ENCODE assay signal across 8 cellular contexts in genomic region chr6:8743146-8743745, GRCh38.
DNase-seq lines count a peak whose midpoint lies in the region; ATAC-seq lines count a peak whose summit lies in the region.

No MANE protein-coding gene starts in this region.

- H3K27me3 Mint-ChIP-seq in T-cell = no peaks in the 10 kb centered on the region
- no peaks in the 10 kb centered on the region for H3K27me3 Mint-ChIP-seq in stimulated activated naive B cell treated with anti-CD40 and anti-IgM and Interleukin-4, amounts not matched to agents 10 μg/mL and 1 μg/mL and 100 μg/mL, for 72 hours

- H3K4me3 Mint-ChIP-seq in T-cell = peak overlapping the region; percentile 44 to 60 (median 58)
- H3K4me3 Mint-ChIP-seq in stimulated activated naive B cell treated with anti-CD40 and anti-IgM and Interleukin-4, amounts not matched to agents 10 μg/mL and 1 μg/mL and 100 μg/mL, for 72 hours = peak overlapping the region; percentile 84 to 86

- H3K4me1 Mint-ChIP-seq in T-cell = peaks cover 8 to 10% (median 10%) of the 10 kb centered on the region in 3 donors
- H3K4me1 Mint-ChIP-seq in stimulated activated naive B cell treated with anti-CD40 and anti-IgM and Interleukin-4, amounts not matched to agents 10 μg/mL and 1 μg/mL and 100 μg/mL, for 72 hours = peaks cover 6 to 11% of the 10 kb centered on the region in 2 donors

- ATAC-seq in GM18873 (IDR thresholded peaks at IDR 0.05; ENCODE audit: low FRiP score, unreplicated experiment) (peak; percentile 94), HG03280 (IDR thresholded peaks at IDR 0.05; ENCODE audit: unreplicated experiment) (peak; percentile 83), T-cell (replicated peaks in 1 of 4) (no peak)
- peak; percentile 86 to 88 for ATAC-seq in stimulated activated naive B cell treated with anti-CD40 and anti-IgM and Interleukin-4, amounts not matched to agents 10 μg/mL and 1 μg/mL and 100 μg/mL, for 72 hours (replicated peaks)

- DNase-seq in T-cell (no peak), Ammon's horn (ENCODE audit: low spot score) (no peak), SK-N-DZ (ENCODE audit: low spot score) (no peak), dedifferentiated amniotic fluid mesenchymal stem cell (ENCODE audit: extremely low spot score) (no peak)
- no peak for DNase-seq in stimulated activated naive B cell treated with anti-CD40 and anti-IgM and Interleukin-4, amounts not matched to agents 10 μg/mL and 1 μg/mL and 100 μg/mL, for 72 hours

- H3K27ac ChIP-seq in ACC112 (ENCODE audit: low read depth, low read length) = no peak overlapping the region

- H3K4me1 ChIP-seq in ACC112 (ENCODE audit: control insufficient read depth, insufficient read depth, low read length, unreplicated experiment) = no peaks in the 10 kb centered on the region

- H2AFZ ChIP-seq in ACC112 (ENCODE audit: low read length, unreplicated experiment) = no peak overlapping the region

- peak overlapping the region in 1 of 2 donors; percentile 40 for H3K27ac Mint-ChIP-seq in T-cell
- H3K27ac Mint-ChIP-seq in stimulated activated naive B cell treated with anti-CD40 and anti-IgM and Interleukin-4, amounts not matched to agents 10 μg/mL and 1 μg/mL and 100 μg/mL, for 72 hours = peak overlapping the region; percentile 70

- H3K36me3 ChIP-seq in ACC112 (ENCODE audit: insufficient read depth, low read length) = no peaks in the 10 kb centered on the region

- peak overlapping the region; percentile 49; the same call in 1 of the 2 replicates for H3K4me3 ChIP-seq in ACC112 (ENCODE audit: low read depth, low read length)

- CTCF ChIA-PET in T-cell (lab: Charles Lee) = no interaction called here

- POLR2A ChIA-PET in T-cell (lab: Charles Lee) = no interaction called here

- no peaks in the 10 kb centered on the region for H3K36me3 Mint-ChIP-seq in T-cell
- no peaks in the 10 kb centered on the region for H3K36me3 Mint-ChIP-seq in stimulated activated naive B cell treated with anti-CD40 and anti-IgM and Interleukin-4, amounts not matched to agents 10 μg/mL and 1 μg/mL and 100 μg/mL, for 72 hours

- no peaks in the 10 kb centered on the region for H3K79me2 ChIP-seq in ACC112 (ENCODE audit: control insufficient read depth, insufficient read depth, low read length, unreplicated experiment)

- peaks cover 10 to 40% (median 18%) of the 10 kb centered on the region in 3 donors for H3K9me3 Mint-ChIP-seq in T-cell
- H3K9me3 Mint-ChIP-seq in stimulated activated naive B cell treated with anti-CD40 and anti-IgM and Interleukin-4, amounts not matched to agents 10 μg/mL and 1 μg/mL and 100 μg/mL, for 72 hours = peaks cover 0 to 9% of the 10 kb centered on the region in 2 donors

- H3K27me3 ChIP-seq in ACC112 (ENCODE audit: insufficient read depth, low read length) = no peaks in the 10 kb centered on the region

Comparison
In these comparisons a context has a peak if more than half of its experiments do, and no peak if none do; other contexts are left out.
1. ATAC-seq: peak in GM18873 (single experiment), HG03280 (single experiment) and stimulated activated naive B cell treated with anti-CD40 and anti-IgM and Interleukin-4, amounts not matched to agents 10 μg/mL and 1 μg/mL and 100 μg/mL, for 72 hours (2 of 2); none in T-cell (0 of 4).